Comparison of ENCODE assay signal across 8 cellular contexts in genomic region chr15:52568569-52569243, GRCh38. TPM values are rescaled to one million over a fixed set of nuclear protein-coding genes. Genes with fewer than 3 reads are reported as not detected.
A peak's percentile ranks its signal among the peaks of the same experiment; 100 is the strongest.
DNase-seq lines count a peak whose midpoint lies in the region; ATAC-seq and TF ChIP-seq lines count a peak whose summit lies in the region.

Gene ARPP19 (minus strand): TSS chr15:52569030. CDS start chr15:52568892, 138 bp downstream.

- DNase-seq in NCI-H2171 treated with DMSO at 0.1 percent for 48 hours (lab: John Stamatoyannopoulos, UW) (peak; percentile 98), WERI-Rb-1 (peak; percentile 96), mammary epithelial cell (peak; percentile 93), iPS-NIHi11 (ENCODE audit: low spot score) (peak; percentile 99), smooth muscle cell of the brain vasculature (ENCODE audit: low read depth, low spot score) (peak; percentile 70)

- H2AFZ ChIP-seq in ACC112 (ENCODE audit: low read length, unreplicated experiment) (peak within 1 kb of the TSS; percentile 80), mammary epithelial cell (ENCODE audit: low read depth, low read length) (peak within 1 kb of the TSS; percentile 87)

- intact Hi-C loops in mammary epithelial cell (cut with micrococcal nuclease), result loop anchor here (1.0 to 5.0 kb wide), 5 partner anchors 110 to 311 kb away; no protein-coding TSS in a partner anchor

- peak within 1 kb of the TSS; percentile 98 for H3K4me3 ChIP-seq in ACC112 (ENCODE audit: low read depth, low read length)
- H3K4me3 ChIP-seq in WERI-Rb-1 (ENCODE audit: low read depth, low read length), result peak within 1 kb of the TSS; percentile 90
- H3K4me3 ChIP-seq in mammary epithelial cell (replicated peaks in 1 of 3; ENCODE audit: insufficient read depth in 1 of 3, low read depth in 2 of 3, low read length in 3 of 3), result peak within 1 kb of the TSS; percentile 71 to 76 (median 74)

- in situ Hi-C loops in mammary epithelial cell (cut with MboI; ENCODE audit: low sequenced_read_pairs in 2 of 2), result no loop called here

- peak within 1 kb of the TSS; percentile 68 for H3K27ac ChIP-seq in ACC112 (ENCODE audit: low read depth, low read length)
- H3K27ac ChIP-seq in WERI-Rb-1, result peak within 1 kb of the TSS; percentile 90
- peak within 1 kb of the TSS; percentile 93 for H3K27ac ChIP-seq in mammary epithelial cell (ENCODE audit: insufficient read depth, low read depth, low read length)

- ATAC-seq in GM18868 (IDR thresholded peaks at IDR 0.05; ENCODE audit: unreplicated experiment) (peak; percentile 74), HG03108 (IDR thresholded peaks at IDR 0.05; ENCODE audit: unreplicated experiment) (peak; percentile 46)

- H3K4me2 ChIP-seq in mammary epithelial cell (ENCODE audit: insufficient read depth, low read depth, low read length), result peak within 1 kb of the TSS; percentile 95

- no peaks in the 10 kb centered on the region for H4K20me1 ChIP-seq in mammary epithelial cell (ENCODE audit: insufficient read depth, low read length)

- WGBS in mammary epithelial cell (ENCODE audit: low coverage, missing lambda C conversion rate), result 2% methylated on average over 17 of the region's 75 CpGs

- peak within 1 kb of the TSS; percentile 99 for H3K9ac ChIP-seq in mammary epithelial cell (ENCODE audit: insufficient read depth, low read length)

- CTCF ChIA-PET in mammary epithelial cell (lab: Charles Lee; ENCODE audit: low non-redundant PET), result no interaction called here

- dilution Hi-C loops in mammary epithelial cell (cut with HindIII; ENCODE audit: low sequenced_read_pairs), result loop anchor here (10.0 kb wide), 1 partner anchor 64 kb away; no protein-coding TSS in a partner anchor

- H3K36me3 ChIP-seq in ACC112 (ENCODE audit: insufficient read depth, low read length) (peaks cover 8% of the 10 kb centered on the region; the same call in 1 of the 2 replicates), WERI-Rb-1 (peaks cover 15% of the 10 kb centered on the region), mammary epithelial cell (ENCODE audit: insufficient read depth, low read length) (no peaks in the 10 kb centered on the region)

- H3K9me3 ChIP-seq in WERI-Rb-1 (ENCODE audit: severe bottlenecking) (no peaks in the 10 kb centered on the region), mammary epithelial cell (replicated peaks; ENCODE audit: insufficient read depth, low read length) (no peaks in the 10 kb centered on the region)

- H3K79me2 ChIP-seq in ACC112 (ENCODE audit: control insufficient read depth, insufficient read depth, low read length, unreplicated experiment) (peaks cover 50% of the 10 kb centered on the region), mammary epithelial cell (ENCODE audit: insufficient read depth, low read length) (peaks cover 50% of the 10 kb centered on the region)

- H3K27me3 ChIP-seq in ACC112 (ENCODE audit: insufficient read depth, low read length) (no peaks in the 10 kb centered on the region), WERI-Rb-1 (ENCODE audit: insufficient read depth, low read depth, severe bottlenecking) (no peaks in the 10 kb centered on the region), mammary epithelial cell (ENCODE audit: insufficient read depth, low read length) (no peaks in the 10 kb centered on the region)

- TF ChIP-seq CTCF in WERI-Rb-1 (IDR thresholded peaks at IDR 0.05; ENCODE audit: low read depth, low read length) (no peak; the same call in 1 of the 2 replicates), mammary epithelial cell (conservative IDR thresholded peaks at IDR 0.05 in 1 of 2, IDR thresholded peaks at IDR 0.05 in 1 of 2; ENCODE audit: extremely low read depth in 1 of 2, insufficient read depth in 1 of 2, low read depth in 1 of 2, low read length in 2 of 2) (peak in 1 of 2 donors; percentile 31)

- BruUV-seq in mammary epithelial cell (replicated peaks; lab: Mats Ljungman, UMichigan), result TSS peak; percentile 64

- peaks cover 7% of the 10 kb centered on the region for H3K4me1 ChIP-seq in ACC112 (ENCODE audit: control insufficient read depth, insufficient read depth, low read length, unreplicated experiment)
- H3K4me1 ChIP-seq in mammary epithelial cell (ENCODE audit: insufficient read depth, low read length), result peaks cover 5% of the 10 kb centered on the region

RNA-seq across cellular contexts. Expression of gene ARPP19, which starts in this region (rescaled TPM):
- total RNA-seq in mammary epithelial cell, result 100 to 1,000 TPM; 153 to 200 TPM
- 68.8 TPM for polyA plus RNA-seq in mammary epithelial cell
- polyA minus RNA-seq in mammary epithelial cell, result 73.5 TPM

Comparison
In these comparisons a context has a peak if more than half of its experiments do, and no peak if none do; other contexts are left out.
1. Peak in every context shown above with its lines: DNase-seq, ATAC-seq, H3K4me3 ChIP-seq and H3K27ac ChIP-seq.